1 cellular context compared by ENCODE assay signal in the genomic region with DNA sequence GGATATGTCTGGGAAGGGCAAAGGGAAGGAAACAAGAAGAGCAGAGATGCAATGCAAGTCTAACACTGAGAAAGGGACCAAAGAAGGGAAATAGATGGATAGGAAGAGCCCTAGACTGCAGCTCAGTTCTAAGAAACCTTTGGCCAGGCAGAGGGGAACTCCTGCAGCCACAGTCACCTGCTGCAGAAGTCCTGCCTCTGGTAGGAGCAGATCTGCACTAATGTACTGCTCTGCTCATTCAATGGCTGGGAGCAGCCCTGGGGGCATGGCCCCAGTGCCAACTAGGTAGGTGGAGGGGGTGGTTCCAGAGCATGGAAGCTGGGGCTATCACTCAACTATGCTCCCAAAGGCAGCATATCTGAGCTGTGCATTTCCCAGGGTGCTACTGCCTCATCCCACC.
TF ChIP-seq lines count a peak whose summit lies in the region.

No MANE protein-coding gene starts in this region.

TF ChIP-seq in GM12878, 131 proteins besides CTCF, POLR2A, EP300 and RAD21:
- TF ChIP-seq ZBTB11 (CRISPR knock-in tag; IDR thresholded peaks at IDR 0.05) (no peak), BHLHE40 (IDR thresholded peaks at IDR 0.05; ENCODE audit: borderline replicate concordance in 1 of 2, low read depth in 2 of 2, low read length in 1 of 2) (peak in 1 of 2 experiments; percentile 30; a peak in 1 of 4 replicates)
TF ChIP-seq in GM12878: peak in this region for 1.
